In genomic region chr1:51732701-51733425, GRCh38 we compare ENCODE assay signal across 22 cellular contexts.
DNase-seq lines count a peak whose midpoint lies in the region; ATAC-seq and TF ChIP-seq lines count a peak whose summit lies in the region.
"Had no signal": no experiment of that assay in that cellular context is flagged by ENCODE, and none has a peak within 500 bp of the region (broad histone marks: within the 10 kb centered on the region; RNA-seq: fewer than 3 reads in every experiment).

No MANE protein-coding gene starts in this region.

- H3K79me1 ChIP-seq in mesendoderm (ENCODE audit: low read length), result peaks cover 5% of the 10 kb centered on the region

- no peak overlapping the region for H3K4ac ChIP-seq in mesendoderm (ENCODE audit: low read depth, low read length)

- H2AK5ac ChIP-seq in mesendoderm (ENCODE audit: low read length), result no peak overlapping the region

- H3K27me3 ChIP-seq in SK-N-SH (ENCODE audit: insufficient read depth) (no peaks in the 10 kb centered on the region), mesendoderm (ENCODE audit: insufficient read depth, low read length, poor library complexity) (no peaks in the 10 kb centered on the region), thoracic aorta (replicated peaks; ENCODE audit: insufficient read depth) (no peaks in the 10 kb centered on the region)
- H3K27me3 ChIP-seq: testis had no signal

- 92% methylated on average over 4 of the region's 4 CpGs for WGBS in SK-N-SH (ENCODE audit: low lambda C conversion rate)
- no CpG with 5 or more reads among the region's 4 CpGs for WGBS in mesendoderm (ENCODE audit: extremely low coverage, insufficient coverage, low lambda C conversion rate)

- no peak for DNase-seq in SK-N-SH
- no peak for DNase-seq in mesendoderm
- DNase-seq in thoracic aorta (ENCODE audit: low spot score), result no peak
- DNase-seq in stimulated activated CD4-positive, alpha-beta T cell treated with anti-CD3 and anti-CD28 coated beads, Interleukin-15, amount 100 ng/mL, for 24 hours, result no peak
- DNase-seq: activated naive CD4-positive, alpha-beta T cell treated with anti-CD3 and anti-CD28 coated beads for 36 hours; effector memory CD8-positive, alpha-beta T cell; GDM1; MM.1S; naive B cell; NCI-H2029; NCI-H526 treated with DMSO at 0.1 percent for 48 hours; stimulated activated CD4-positive, alpha-beta T cell treated with anti-CD3 and anti-CD28 coated beads, Interleukin-2, amount 100 ng/mL, for 48 hours; testis had no signal

- H3K4me2 ChIP-seq in SK-N-SH (peak overlapping the region; percentile 2; the same call in 1 of the 2 replicates), mesendoderm (ENCODE audit: low read length) (no peak overlapping the region)

- H3K4me3 ChIP-seq in SK-N-SH (ENCODE audit: low read depth in 2 of 2, low read length in 1 of 2), result no peak overlapping the region
- H3K4me3 ChIP-seq in mesendoderm (ENCODE audit: low read length), result no peak overlapping the region
- no peak overlapping the region for H3K4me3 ChIP-seq in thoracic aorta
- H3K4me3 ChIP-seq: testis had no signal

- no peak overlapping the region for H2BK120ac ChIP-seq in mesendoderm (ENCODE audit: low read depth, low read length)

- H4K20me1 ChIP-seq in SK-N-SH (ENCODE audit: insufficient read depth), result peaks cover 59% of the 10 kb centered on the region

- H3K18ac ChIP-seq in mesendoderm (ENCODE audit: low read length), result no peak overlapping the region

- CTCF ChIA-PET in SK-N-SH (lab: Yijun Ruan, JAX), result interaction anchor here (1.4 to 1.6 kb wide), 2 partner anchors 12 to 36 kb away, joined by 3 to 5 read pairs; no protein-coding TSS in a partner anchor

- H3K9me2 ChIP-seq in SK-N-SH, result no peaks in the 10 kb centered on the region

- H3K23ac ChIP-seq in mesendoderm (ENCODE audit: low read length), result no peak overlapping the region

- H3K36me3 ChIP-seq in SK-N-SH (replicated peaks in 1 of 2; ENCODE audit: control insufficient read depth in 1 of 2, insufficient read depth in 2 of 2, low read length in 1 of 2), result no peaks in the 10 kb centered on the region
- H3K36me3 ChIP-seq in mesendoderm (ENCODE audit: control insufficient read depth, insufficient read depth, low read length), result no peaks in the 10 kb centered on the region
- H3K36me3 ChIP-seq in thoracic aorta, result no peaks in the 10 kb centered on the region

- H3K27ac ChIP-seq in SK-N-SH (ENCODE audit: low read depth in 2 of 2, low read length in 1 of 2), result no peak overlapping the region
- peak overlapping the region; percentile 44 for H3K27ac ChIP-seq in VCaP
- no peak overlapping the region for H3K27ac ChIP-seq in mesendoderm (ENCODE audit: low read depth, low read length)
- peak overlapping the region; percentile 51 to 68 for H3K27ac ChIP-seq in thoracic aorta
- H3K27ac ChIP-seq: RWPE1 had no signal

- H3K79me2 ChIP-seq in SK-N-SH (ENCODE audit: insufficient read depth) (peaks cover 99% of the 10 kb centered on the region), mesendoderm (ENCODE audit: control insufficient read depth, insufficient read depth, low read length) (peaks cover 20% of the 10 kb centered on the region)

- TF ChIP-seq RAD21 in SK-N-SH (IDR thresholded peaks at IDR 0.05; ENCODE audit: low read length), result no peak

- H3K56ac ChIP-seq in mesendoderm (ENCODE audit: low read length), result peak overlapping the region; percentile 31

- H2AFZ ChIP-seq in SK-N-SH (ENCODE audit: low read depth), result no peak overlapping the region

- H4K8ac ChIP-seq in mesendoderm (ENCODE audit: low read depth, low read length), result no peak overlapping the region

- H2BK5ac ChIP-seq in mesendoderm (ENCODE audit: low read length), result no peak overlapping the region

- H3F3A ChIP-seq in SK-N-SH (replicated peaks; ENCODE audit: insufficient read depth), result peaks cover 19% of the 10 kb centered on the region

- ATAC-seq in SK-N-SH treated with all-trans-retinoic acid at 6 μM for 48 hours (no peak), thoracic aorta (ENCODE audit: insufficient number of reproducible peaks, low FRiP score, low read depth) (no peak), HG03196 (IDR thresholded peaks at IDR 0.05; ENCODE audit: unreplicated experiment) (no peak), GM19328 (IDR thresholded peaks at IDR 0.05; ENCODE audit: unreplicated experiment) (no peak)
- ATAC-seq: activated CD4-positive, CD25-positive, alpha-beta regulatory T cell treated with anti-CD3 and anti-CD28 coated beads, Interleukin-2, amount 50 U/mL, for 24 hours; effector memory CD8-positive, alpha-beta T cell; HCT116; left lobe of liver; sciatic nerve had no signal

- POLR2A ChIA-PET in SK-N-SH (lab: Yijun Ruan, JAX), result no interaction called here

- TF ChIP-seq EP300 in SK-N-SH (IDR thresholded peaks at IDR 0.05; ENCODE audit: borderline replicate concordance in 1 of 2, low read depth in 1 of 2, low read length in 1 of 2), result no peak

- H3K9me3 ChIP-seq in SK-N-SH (no peaks in the 10 kb centered on the region), thoracic aorta (no peaks in the 10 kb centered on the region)
- H3K9me3 ChIP-seq: testis had no signal

- H3K4me1 ChIP-seq in SK-N-SH (ENCODE audit: control insufficient read depth in 1 of 2, insufficient read depth in 2 of 2, low read depth in 1 of 2, low read length in 1 of 2) (peaks cover 19 to 67% of the 10 kb centered on the region in 2 experiments), mesendoderm (ENCODE audit: control insufficient read depth, low read depth, low read length) (peaks cover 2% of the 10 kb centered on the region), thoracic aorta (ENCODE audit: control insufficient read depth in 1 of 2, low read depth in 2 of 2) (peaks cover 51 to 92% of the 10 kb centered on the region in 2 donors)

- H4K5ac ChIP-seq in mesendoderm (ENCODE audit: low read length), result no peak overlapping the region

- no peak overlapping the region for H2BK15ac ChIP-seq in mesendoderm (replicated peaks; ENCODE audit: low read depth)

- TF ChIP-seq CTCF in SK-N-SH (IDR thresholded peaks at IDR 0.05) (no peak), VCaP (conservative IDR thresholded peaks at IDR 0.05) (no peak), thoracic aorta (IDR thresholded peaks at IDR 0.05) (no peak)

- no peak overlapping the region for H3K9ac ChIP-seq in SK-N-SH
- H3K9ac ChIP-seq in mesendoderm (ENCODE audit: low read length), result no peak overlapping the region

TF ChIP-seq in SK-N-SH, 30 proteins besides CTCF, POLR2A, EP300 and RAD21:
- TF ChIP-seq POLR2AphosphoS5 (IDR thresholded peaks at IDR 0.05; ENCODE audit: low read depth, low read length) (no peak), NRF1 (IDR thresholded peaks at IDR 0.05; ENCODE audit: low read depth, low read length) (no peak)

TF ChIP-seq in SK-N-SH treated with all-trans-retinoic acid at 6 μM for 48 hours, 23 proteins besides CTCF, POLR2A, EP300 and RAD21:
- TF ChIP-seq SNAI2 (CRISPR knock-in tag; IDR thresholded peaks at IDR 0.05), result no peak
- TF ChIP-seq ZNF8 (CRISPR knock-in tag; IDR thresholded peaks at IDR 0.05), result no peak
- TF ChIP-seq ISL1 (CRISPR knock-in tag; IDR thresholded peaks at IDR 0.05), result no peak
- TF ChIP-seq, protein P1, sequence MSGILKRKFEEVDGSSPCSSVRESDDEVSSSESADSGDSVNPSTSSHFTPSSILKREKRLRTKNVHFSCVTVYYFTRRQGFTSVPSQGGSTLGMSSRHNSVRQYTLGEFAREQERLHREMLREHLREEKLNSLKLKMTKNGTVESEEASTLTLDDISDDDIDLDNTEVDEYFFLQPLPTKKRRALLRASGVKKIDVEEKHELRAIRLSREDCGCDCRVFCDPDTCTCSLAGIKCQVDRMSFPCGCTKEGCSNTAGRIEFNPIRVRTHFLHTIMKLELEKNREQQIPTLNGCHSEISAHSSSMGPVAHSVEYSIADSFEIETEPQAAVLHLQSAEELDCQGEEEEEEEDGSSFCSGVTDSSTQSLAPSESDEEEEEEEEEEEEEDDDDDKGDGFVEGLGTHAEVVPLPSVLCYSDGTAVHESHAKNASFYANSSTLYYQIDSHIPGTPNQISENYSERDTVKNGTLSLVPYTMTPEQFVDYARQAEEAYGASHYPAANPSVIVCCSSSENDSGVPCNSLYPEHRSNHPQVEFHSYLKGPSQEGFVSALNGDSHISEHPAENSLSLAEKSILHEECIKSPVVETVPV (CRISPR knock-in tag; IDR thresholded peaks at IDR 0.05), result no peak
- TF ChIP-seq CSDC2 (CRISPR knock-in tag; IDR thresholded peaks at IDR 0.05), result no peak
- TF ChIP-seq ZC3H10 (CRISPR knock-in tag; IDR thresholded peaks at IDR 0.05), result no peak
- no peak for TF ChIP-seq RARB (CRISPR knock-in tag; IDR thresholded peaks at IDR 0.05)
- TF ChIP-seq ESRRG (CRISPR knock-in tag; IDR thresholded peaks at IDR 0.05), result no peak
- no peak for TF ChIP-seq ZFP3 (CRISPR knock-in tag; IDR thresholded peaks at IDR 0.05)

Comparison
In these comparisons a context has a peak if more than half of its experiments do, and no peak if none do; other contexts are left out.
1. H3K27ac ChIP-seq: peak in VCaP (single experiment) and thoracic aorta (2 of 2); none in SK-N-SH (0 of 2) and mesendoderm (single experiment).